8 cellular contexts compared by ENCODE assay signal in genomic region chr6:41682056-41682477, GRCh38. TPM values are rescaled to one million over a fixed set of nuclear protein-coding genes. Genes with fewer than 3 reads are reported as not detected.
DNase-seq lines count a peak whose midpoint lies in the region; ATAC-seq and TF ChIP-seq lines count a peak whose summit lies in the region.

No MANE protein-coding gene starts in this region.

- no peaks in the 10 kb centered on the region for H3K36me3 Mint-ChIP-seq in activated CD4-positive, alpha-beta T cell treated with anti-CD3 and anti-CD28 coated beads for 36 hours (ENCODE audit: low read depth)
- no peaks in the 10 kb centered on the region for H3K36me3 Mint-ChIP-seq in chondrocyte (ENCODE audit: low read depth)

- H3K27me3 Mint-ChIP-seq in activated CD4-positive, alpha-beta T cell treated with anti-CD3 and anti-CD28 coated beads for 36 hours, result no peaks in the 10 kb centered on the region
- H3K27me3 Mint-ChIP-seq in chondrocyte (ENCODE audit: low read depth), result peaks cover 1% of the 10 kb centered on the region

- CTCF ChIA-PET in activated CD4-positive, alpha-beta T cell treated with anti-CD3 and anti-CD28 coated beads for 36 hours (lab: Charles Lee), result interaction anchor here (0.6 to 2.9 kb wide), 12 partner anchors 8 to 506 kb away, joined by 3 to 17 read pairs (median 3); partner anchors contain the start of gene NCR2

- no peaks in the 10 kb centered on the region for H3K9me3 Mint-ChIP-seq in activated CD4-positive, alpha-beta T cell treated with anti-CD3 and anti-CD28 coated beads for 36 hours (ENCODE audit: low read depth)
- no peaks in the 10 kb centered on the region for H3K9me3 Mint-ChIP-seq in chondrocyte (ENCODE audit: low read depth)

- H3K4me3 Mint-ChIP-seq in activated CD4-positive, alpha-beta T cell treated with anti-CD3 and anti-CD28 coated beads for 36 hours, result peak overlapping the region; percentile 69
- H3K4me3 Mint-ChIP-seq in chondrocyte (ENCODE audit: unreplicated experiment), result no peak overlapping the region

- intact Hi-C loops in activated CD4-positive, alpha-beta T cell treated with anti-CD3 and anti-CD28 coated beads for 36 hours (cut with DNase I, micrococcal nuclease), result loop anchor here in 1 of 2 experiments (1.0 to 10.0 kb wide), 2 partner anchors 79 to 257 kb away; no protein-coding TSS in a partner anchor

- H3K27ac Mint-ChIP-seq in activated CD4-positive, alpha-beta T cell treated with anti-CD3 and anti-CD28 coated beads for 36 hours, result no peak overlapping the region
- peak overlapping the region; percentile 68 for H3K27ac Mint-ChIP-seq in chondrocyte (ENCODE audit: unreplicated experiment)

- peaks cover 8% of the 10 kb centered on the region for H3K4me1 Mint-ChIP-seq in activated CD4-positive, alpha-beta T cell treated with anti-CD3 and anti-CD28 coated beads for 36 hours
- peaks cover 15% of the 10 kb centered on the region for H3K4me1 Mint-ChIP-seq in chondrocyte (ENCODE audit: low read depth)

- DNase-seq in GF-D8 (lab: John Stamatoyannopoulos, UW) (peak; percentile 32), NCI-H524 (lab: John Stamatoyannopoulos, UW) (peak; percentile 87 to 89), chondrocyte (ENCODE audit: low spot score) (peak; percentile 95), left lobe of liver (ENCODE audit: low spot score) (peak; percentile 86)
- DNase-seq in activated CD4-positive, alpha-beta T cell treated with anti-CD3 and anti-CD28 coated beads for 36 hours, result peak; percentile 87
- DNase-seq in stimulated activated CD4-positive, alpha-beta T cell treated with anti-CD3 and anti-CD28 coated beads, Interleukin-4, amount 100 ng/mL, for 1 hour, result peak; percentile 75

- POLR2A ChIA-PET in activated CD4-positive, alpha-beta T cell treated with anti-CD3 and anti-CD28 coated beads for 36 hours (lab: Charles Lee), result no interaction called here

- TF ChIP-seq CTCF in chondrocyte (IDR thresholded peaks at IDR 0.05), result peak; percentile 94

- ATAC-seq in HG03175 (IDR thresholded peaks at IDR 0.05; ENCODE audit: unreplicated experiment) (peak; percentile 45), left lobe of liver (peak; percentile 93), GM21825 (IDR thresholded peaks at IDR 0.05; ENCODE audit: unreplicated experiment) (no peak)
- peak; percentile 82 for ATAC-seq in activated CD4-positive, alpha-beta T cell treated with anti-CD3 and anti-CD28 coated beads for 36 hours

RNA-seq across cellular contexts. Expression of gene MDFI, which starts 43.8 kb away (rescaled TPM):
- not detected for total RNA-seq in activated CD4-positive, alpha-beta T cell treated with anti-CD3 and anti-CD28 coated beads for 36 hours
- total RNA-seq in chondrocyte (31.8 to 62.6 TPM (median 33.7 TPM) in 3 replicates), left lobe of liver (not detected)

RNA-seq across cellular contexts. Expression of gene TFEB, which starts 53.3 kb away (rescaled TPM):
- 1 to 10 TPM; 8.5 to 9.2 TPM for total RNA-seq in activated CD4-positive, alpha-beta T cell treated with anti-CD3 and anti-CD28 coated beads for 36 hours
- total RNA-seq in chondrocyte (10.7 to 12.4 TPM (median 11.6 TPM) in 3 replicates), left lobe of liver (8.9 TPM)

Comparison
In these comparisons a context has a peak if more than half of its experiments do, and no peak if none do; other contexts are left out.
1. DNase-seq: peak in every context shown above with its lines; median percentile 95 in chondrocyte; 88 in NCI-H524; 87 in activated CD4-positive, alpha-beta T cell treated with anti-CD3 and anti-CD28 coated beads for 36 hours; 86 in left lobe of liver; 75 in stimulated activated CD4-positive, alpha-beta T cell treated with anti-CD3 and anti-CD28 coated beads, Interleukin-4, amount 100 ng/mL, for 1 hour; 32 in GF-D8.
2. RNA of gene MDFI, which starts 43.8 kb away (total RNA-seq): 31.8 to 62.6 TPM in chondrocyte; not detected in left lobe of liver (single experiment) and not detected in activated CD4-positive, alpha-beta T cell treated with anti-CD3 and anti-CD28 coated beads for 36 hours; every median in the first group is over 10 times any median in the second.